Comparison of ENCODE assay signal across 8 cellular contexts in the genomic region with DNA sequence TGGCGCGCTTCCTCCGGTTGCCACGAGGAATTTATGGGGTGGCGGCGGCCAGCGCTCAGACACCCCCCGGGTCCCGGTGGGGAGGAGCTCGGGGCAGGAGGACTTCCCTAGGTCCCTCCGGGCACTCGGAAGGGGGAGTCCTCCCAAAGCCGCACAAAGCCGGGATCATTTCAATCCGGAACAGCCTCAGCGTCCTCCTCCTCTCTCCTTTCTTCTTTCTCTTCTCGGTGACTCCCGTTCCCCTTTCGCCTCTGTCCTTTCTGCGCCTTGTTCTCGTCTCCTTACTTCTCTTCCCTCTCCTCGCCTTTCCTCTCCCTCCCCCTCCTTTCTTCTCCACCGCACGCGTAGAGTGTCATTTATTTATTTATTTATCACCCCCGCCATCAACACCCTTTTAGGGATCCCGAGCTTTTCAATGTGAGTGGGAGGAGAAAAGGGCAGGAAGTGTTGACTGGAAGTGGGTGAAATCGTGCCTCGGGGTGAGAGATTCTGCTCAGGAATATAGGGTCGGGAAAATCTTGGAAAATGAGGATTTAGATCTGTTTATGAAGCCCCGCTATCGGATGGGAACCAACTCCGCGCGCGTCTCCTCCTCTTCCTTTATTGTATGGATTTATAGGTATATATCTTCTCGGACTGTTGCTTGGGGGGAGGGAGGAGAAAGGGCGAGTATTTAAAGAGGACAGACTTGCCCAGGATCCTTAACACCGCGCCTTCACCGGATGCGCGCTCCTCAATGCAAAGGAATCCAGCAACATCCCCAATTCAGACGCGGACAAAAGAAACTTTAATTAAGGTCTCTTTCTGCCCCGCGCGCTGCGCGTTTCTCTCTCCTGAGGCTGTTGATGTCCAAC. TPM values are rescaled to one million over a fixed set of nuclear protein-coding genes. Genes with fewer than 3 reads are reported as not detected.
DNase-seq lines count a peak whose midpoint lies in the region; ATAC-seq and TF ChIP-seq lines count a peak whose summit lies in the region.

No MANE protein-coding gene starts in this region.

- no peaks in the 10 kb centered on the region for H3K9me3 ChIP-seq in A673 (ENCODE audit: low read depth, low read length, poor library complexity, severe bottlenecking)
- no peaks in the 10 kb centered on the region for H3K9me3 ChIP-seq in thoracic aorta

- POLR2A ChIA-PET in A673 (lab: Charles Lee; ENCODE audit: low non-redundant PET) = no interaction called here

- H3K36me3 ChIP-seq in A673 (ENCODE audit: insufficient read depth, low read length, poor library complexity, severe bottlenecking) (no peaks in the 10 kb centered on the region), thoracic aorta (no peaks in the 10 kb centered on the region)

- H3K4me3 Mint-ChIP-seq in HFFc6 = peak overlapping the region; percentile 94

- peak overlapping the region; percentile 46 for H3K27ac Mint-ChIP-seq in HFFc6

- CTCF ChIA-PET in A673 (lab: Charles Lee) = no interaction called here

- no peaks in the 10 kb centered on the region for H3K9me3 Mint-ChIP-seq in HFFc6

- H3K4me3 ChIP-seq in A673 (ENCODE audit: low read depth, low read length, poor library complexity, severe bottlenecking) (peak overlapping the region; percentile 79), cardiac fibroblast (replicated peaks in 1 of 2; ENCODE audit: low read depth in 2 of 2, low read length in 2 of 2) (peak overlapping the region; percentile 69 to 79), thoracic aorta (peak overlapping the region; percentile 84)

- no peaks in the 10 kb centered on the region for H3K36me3 Mint-ChIP-seq in HFFc6 (ENCODE audit: low read depth)

- H3K4me1 ChIP-seq in A673 (ENCODE audit: insufficient read depth, low read length, poor library complexity, severe bottlenecking) (peaks cover 5% of the 10 kb centered on the region), thoracic aorta (ENCODE audit: control insufficient read depth in 1 of 2, low read depth in 2 of 2) (peaks cover 0 to 17% of the 10 kb centered on the region in 2 donors)

- H3K27ac ChIP-seq in A673 (ENCODE audit: low read depth, low read length, poor library complexity, severe bottlenecking) (no peak overlapping the region), thoracic aorta (no peak overlapping the region)

- peak; percentile 15 for ATAC-seq in left lobe of liver
- no peak for ATAC-seq in thoracic aorta (ENCODE audit: insufficient number of reproducible peaks, low FRiP score, low read depth)

- H3K27me3 Mint-ChIP-seq in HFFc6 (ENCODE audit: insufficient read depth) = peaks cover 24% of the 10 kb centered on the region

- peaks cover 35% of the 10 kb centered on the region for H3K4me1 Mint-ChIP-seq in HFFc6 (ENCODE audit: low read depth)

- DNase-seq in A673 (ENCODE audit: low spot score) (peak; percentile 44), HFFc6 (no peak), cardiac fibroblast (ENCODE audit: low read depth in 2 of 2) (peak; percentile 43 to 51), left lobe of liver (ENCODE audit: low spot score) (no peak), thoracic aorta (ENCODE audit: low spot score) (no peak), NOMO-1 treated with dmso at 0.1 percent for 144 hours (lab: John Stamatoyannopoulos, UW; ENCODE audit: unreplicated experiment) (no peak), NAMALWA (ENCODE audit: low spot score) (no peak)
- DNase-seq in stimulated activated CD4-positive, alpha-beta T cell treated with anti-CD3 and anti-CD28 coated beads, Interleukin-15, amount 100 ng/mL, for 24 hours = no peak

- intact Hi-C loops in A673 (cut with micrococcal nuclease; ENCODE audit: unreplicated experiment) = loop anchor here (5.0 kb wide), 3 partner anchors 61 to 276 kb away; no protein-coding TSS in a partner anchor

- no TSS peak for BruUV-seq in A673 (replicated peaks; lab: Mats Ljungman, UMichigan)

- H3K27me3 ChIP-seq in A673 (replicated peaks; ENCODE audit: insufficient read depth, low read depth, low read length, poor library complexity) = peaks cover 39% of the 10 kb centered on the region
- no peaks in the 10 kb centered on the region for H3K27me3 ChIP-seq in thoracic aorta (replicated peaks; ENCODE audit: insufficient read depth)

- TF ChIP-seq CTCF in A673 (conservative IDR thresholded peaks at IDR 0.05; ENCODE audit: low read depth, low read length) = no peak
- TF ChIP-seq CTCF in HFFc6 (IDR thresholded peaks at IDR 0.05) = no peak
- no peak for TF ChIP-seq CTCF in cardiac fibroblast (IDR thresholded peaks at IDR 0.05; ENCODE audit: low read depth, low read length)
- no peak for TF ChIP-seq CTCF in thoracic aorta (IDR thresholded peaks at IDR 0.05)

RNA-seq across cellular contexts. Expression of gene ZNF462, which starts 2.0 kb away (rescaled TPM):
- total RNA-seq in A673 (2021) (38.4 and 40.5 TPM in 2 replicates), left lobe of liver (2.2 TPM), thoracic aorta (10 to 100 TPM in 1 of 2 donors, 1 to 10 TPM in 1; 9.6 to 12.3 TPM)
- 10 to 100 TPM; 10.1 to 18.9 (median 15.6) TPM for total RNA-seq in HFFc6 (2021; fragmentation: NEBNext Ultra II Directional; extraction: Animal tissue kit (Norgen Biotek cat#: 25700))

Comparison
In these comparisons a context has a peak if more than half of its experiments do, and no peak if none do; other contexts are left out.
1. DNase-seq: peak in A673 (single experiment) and cardiac fibroblast (2 of 2); none in HFFc6 (single experiment), left lobe of liver (single experiment), thoracic aorta (single experiment), NOMO-1 treated with dmso at 0.1 percent for 144 hours (single experiment), stimulated activated CD4-positive, alpha-beta T cell treated with anti-CD3 and anti-CD28 coated beads, Interleukin-15, amount 100 ng/mL, for 24 hours (single experiment) and NAMALWA (single experiment).
2. Peak in every context shown above with its lines, with median percentiles within 50 percentile points of each other: H3K4me3 ChIP-seq.